8 cellular contexts compared by ENCODE assay signal in genomic region chr3:167740961-167741587, GRCh38. TPM values are rescaled to one million over a fixed set of nuclear protein-coding genes. Genes with fewer than 3 reads are reported as not detected.
DNase-seq lines count a peak whose midpoint lies in the region; ATAC-seq and TF ChIP-seq lines count a peak whose summit lies in the region.

No MANE protein-coding gene starts in this region.

- no peak overlapping the region for H3K27ac ChIP-seq in DOHH2 (ENCODE audit: low read depth, low read length)
- no peak overlapping the region for H3K27ac ChIP-seq in uterus

- no peaks in the 10 kb centered on the region for H4K20me1 ChIP-seq in DOHH2 (ENCODE audit: control insufficient read depth, insufficient read depth, low read depth, low read length)

- intact Hi-C loops in uterus (cut with DNase I; ENCODE audit: low total_unique reads) = no loop called here

- H3K9me2 ChIP-seq in DOHH2 (replicated peaks; ENCODE audit: control insufficient read depth, low read length) = no peaks in the 10 kb centered on the region

- no peak overlapping the region for H3K9ac ChIP-seq in adipocyte (ENCODE audit: low read length)

- no peak overlapping the region for H3K4me2 ChIP-seq in DOHH2 (ENCODE audit: low read length)

- no peak for TF ChIP-seq POLR2A in uterus (IDR thresholded peaks at IDR 0.05)

- no peak overlapping the region for H3K4me3 ChIP-seq in DOHH2 (ENCODE audit: low read length)
- H3K4me3 ChIP-seq in adipocyte (ENCODE audit: low read length) = no peak overlapping the region
- H3K4me3 ChIP-seq in kidney epithelial cell (ENCODE audit: low read depth, low read length) = no peak overlapping the region
- no peak overlapping the region for H3K4me3 ChIP-seq in uterus

- peaks cover 10% of the 10 kb centered on the region; the same call in 1 of the 2 replicates for H3K36me3 ChIP-seq in DOHH2 (ENCODE audit: control insufficient read depth, low read length)
- no peaks in the 10 kb centered on the region for H3K36me3 ChIP-seq in adipocyte (ENCODE audit: control insufficient read depth, insufficient read depth, low read length, severe bottlenecking)
- no peaks in the 10 kb centered on the region for H3K36me3 ChIP-seq in kidney epithelial cell (ENCODE audit: control insufficient read depth, insufficient read depth, low read length)
- no peaks in the 10 kb centered on the region for H3K36me3 ChIP-seq in uterus

- peak; percentile 97 for ATAC-seq in GM19023 (IDR thresholded peaks at IDR 0.05; ENCODE audit: unreplicated experiment)
- ATAC-seq in HG03045 (IDR thresholded peaks at IDR 0.05; ENCODE audit: unreplicated experiment) = peak; percentile 88

- no peaks in the 10 kb centered on the region for H3F3A ChIP-seq in DOHH2 (ENCODE audit: control insufficient read depth, insufficient read depth)

- H3K79me2 ChIP-seq in DOHH2 (ENCODE audit: control insufficient read depth, low read length) = peaks cover 36% of the 10 kb centered on the region

- H3K27me3 ChIP-seq in DOHH2 (ENCODE audit: control insufficient read depth, low read length) (no peaks in the 10 kb centered on the region), adipocyte (replicated peaks; ENCODE audit: control insufficient read depth, insufficient read depth, low read length) (no peaks in the 10 kb centered on the region), kidney epithelial cell (ENCODE audit: control insufficient read depth, insufficient read depth, low read length) (no peaks in the 10 kb centered on the region), uterus (no peaks in the 10 kb centered on the region)

- TF ChIP-seq CTCF in DOHH2 (IDR thresholded peaks at IDR 0.05; ENCODE audit: low read depth, low read length, poor library complexity, severe bottlenecking) = peak; percentile 69
- peak; percentile 60 for TF ChIP-seq CTCF in kidney epithelial cell (IDR thresholded peaks at IDR 0.05; ENCODE audit: insufficient read depth, low read length, poor library complexity, severe bottlenecking)
- no peak for TF ChIP-seq CTCF in uterus (IDR thresholded peaks at IDR 0.05)

- no peaks in the 10 kb centered on the region for H3K9me3 ChIP-seq in DOHH2 (ENCODE audit: control insufficient read depth, insufficient read depth, low read length)
- H3K9me3 ChIP-seq in adipocyte (ENCODE audit: control insufficient read depth, low read length) = no peaks in the 10 kb centered on the region
- H3K9me3 ChIP-seq in uterus = no peaks in the 10 kb centered on the region

- DNase-seq in NCI-H526 (lab: John Stamatoyannopoulos, UW) (peak; percentile 8 to 43), adipocyte (ENCODE audit: low read depth) (peak; percentile 36), kidney epithelial cell (ENCODE audit: low read depth) (no peak), uterus (no peak), NCI-H446 treated with DMSO at 0.1 percent for 48 hours (lab: John Stamatoyannopoulos, UW) (no peak)

- H3K4me1 ChIP-seq in DOHH2 (ENCODE audit: control insufficient read depth, low read length) (peaks cover 48% of the 10 kb centered on the region), adipocyte (ENCODE audit: control insufficient read depth, insufficient read depth, low read length) (peaks cover 5% of the 10 kb centered on the region), uterus (no peaks in the 10 kb centered on the region)

RNA-seq across cellular contexts. Expression of gene SERPINI1, which starts 5.6 kb away (rescaled TPM):
- total RNA-seq in kidney epithelial cell (1.9 and 2.4 TPM in 2 replicates), uterus (10 to 100 TPM in 1 of 4 donors, 1 to 10 TPM in 3; 2.9 to 35.0 (median 8.8) TPM)

RNA-seq across cellular contexts. Expression of gene PDCD10, which starts 6.4 kb away (rescaled TPM):
- total RNA-seq in kidney epithelial cell (93.3 and 101 TPM in 2 replicates), uterus (10 to 100 TPM; 45.4 to 83.5 (median 73.0) TPM)

Comparison
In these comparisons a context has a peak if more than half of its experiments do, and no peak if none do; other contexts are left out.
1. CTCF ChIP-seq: peak in DOHH2 (single experiment) and kidney epithelial cell (single experiment); none in uterus (0 of 4).
2. DNase-seq: peak in NCI-H526 (2 of 2) and adipocyte (single experiment); none in kidney epithelial cell (single experiment), uterus (0 of 2) and NCI-H446 treated with DMSO at 0.1 percent for 48 hours (single experiment).